In the genomic region with DNA sequence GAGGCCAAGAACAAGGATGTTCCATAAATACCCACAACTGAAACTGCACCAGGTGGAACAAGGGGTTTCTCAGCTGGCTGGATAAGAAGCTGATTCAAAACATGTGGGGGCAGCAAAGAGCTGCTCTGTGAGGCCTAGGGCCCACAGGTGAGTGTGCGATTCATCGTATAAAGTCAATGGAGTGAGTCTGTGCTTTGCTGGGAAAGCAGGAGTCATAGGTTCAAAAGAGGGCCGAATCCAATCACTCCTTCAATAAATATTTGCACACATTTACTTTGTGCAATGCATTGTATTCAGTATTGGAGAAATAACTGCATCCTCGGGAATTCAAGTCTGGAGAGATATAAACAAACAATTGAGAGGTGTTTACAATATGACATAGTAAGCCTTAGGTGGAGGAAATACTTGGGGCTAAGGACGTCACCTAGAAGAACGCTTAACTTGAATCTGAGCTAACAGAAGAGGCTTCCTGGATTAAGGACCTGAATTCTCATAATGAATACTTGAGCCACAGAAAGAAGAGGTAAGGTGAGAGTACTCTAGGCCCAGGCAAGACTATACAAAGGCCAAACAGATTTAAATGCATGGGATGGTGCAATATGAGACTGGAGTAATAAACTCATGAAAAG, we compare ENCODE assay signal across 9 cellular contexts.
A peak's percentile ranks its signal among the peaks of the same experiment; 100 is the strongest.
DNase-seq lines count a peak whose midpoint lies in the region; ATAC-seq and TF ChIP-seq lines count a peak whose summit lies in the region.
"Had no signal": no experiment of that assay in that cellular context is flagged by ENCODE, and none has a peak within 500 bp of the region (broad histone marks: within the 10 kb centered on the region; RNA-seq: fewer than 3 reads in every experiment).

No MANE protein-coding gene starts in this region.

- no peak overlapping the region for H4K5ac ChIP-seq in H9 (ENCODE audit: insufficient read length, low read depth, low read length)

- H3K23me2 ChIP-seq in H9 (ENCODE audit: insufficient read length, low read depth, low read length, poor library complexity, severe bottlenecking), result no peaks in the 10 kb centered on the region

- no peak overlapping the region for H2AK5ac ChIP-seq in H9 (ENCODE audit: insufficient read length, low read length)

- H4K91ac ChIP-seq in H9 (ENCODE audit: insufficient read length, low read depth, low read length), result no peak overlapping the region

- H3K9me3 Mint-ChIP-seq in H9, result no peaks in the 10 kb centered on the region
- no peaks in the 10 kb centered on the region for H3K9me3 Mint-ChIP-seq in effector memory CD8-positive, alpha-beta T cell
- H3K9me3 Mint-ChIP-seq: dendritic cell treated with granulocyte-macrophage colony-stimulating factor and Interleukin-4, amounts not matched to agents 40 ng/mL and 50 ng/mL, for 4 days had no signal

- H3K27me3 ChIP-seq in H9 (ENCODE audit: insufficient read depth, low read length), result no peaks in the 10 kb centered on the region

- no peaks in the 10 kb centered on the region for H3K4me1 ChIP-seq in H9 (ENCODE audit: insufficient read depth, low read length)

- no peak overlapping the region for H3K18ac ChIP-seq in H9 (ENCODE audit: insufficient read length, low read depth, low read length)

- no peak overlapping the region for H3K9ac ChIP-seq in H9 (ENCODE audit: extremely low read depth, insufficient read length, low read length)

- H3K4me2 ChIP-seq in H9 (ENCODE audit: insufficient read depth, insufficient read length, low read length), result no peak overlapping the region

- no peak overlapping the region for H2BK120ac ChIP-seq in H9 (ENCODE audit: low read depth, low read length, poor library complexity, severe bottlenecking)

- WGBS in H9 (ENCODE audit: extremely low coverage, insufficient read length, low lambda C conversion rate), result no CpG with 5 or more reads among the region's 6 CpGs

- no peaks in the 10 kb centered on the region for H3K79me2 ChIP-seq in H9 (ENCODE audit: insufficient read depth, low read length)

- H2BK12ac ChIP-seq in H9 (ENCODE audit: insufficient read length, low read depth, low read length), result no peak overlapping the region

- no peaks in the 10 kb centered on the region for H4K20me1 ChIP-seq in H9 (ENCODE audit: control insufficient read depth, insufficient read depth, insufficient read length)

- no peak overlapping the region for H2AFZ ChIP-seq in H9 (ENCODE audit: low read length)

- no peaks in the 10 kb centered on the region for H3K79me1 ChIP-seq in H9 (ENCODE audit: insufficient read depth, low read depth, low read length, poor library complexity, severe bottlenecking)

- no peak overlapping the region for H3K56ac ChIP-seq in H9 (ENCODE audit: insufficient read length, low read depth, low read length)

- no peak overlapping the region for H2BK5ac ChIP-seq in H9 (ENCODE audit: insufficient read length, low read length)

- H3K14ac ChIP-seq in H9 (ENCODE audit: insufficient read depth, low read length), result no peak overlapping the region

- TF ChIP-seq CTCF in C4-2B (conservative IDR thresholded peaks at IDR 0.05) (peak; percentile 69), H9 (conservative IDR thresholded peaks at IDR 0.05) (peak; percentile 89)

- no peak overlapping the region for H2BK20ac ChIP-seq in H9 (ENCODE audit: low read depth, low read length, poor library complexity, severe bottlenecking)

- DNase-seq in H9, result peak; percentile 76
- peak; percentile 30 for DNase-seq in SW480 (ENCODE audit: low spot score)
- DNase-seq in islet precursor cell, result peak; percentile 83
- DNase-seq in effector memory CD8-positive, alpha-beta T cell, result no peak
- no peak for DNase-seq in activated CD4-positive, alpha-beta T cell treated with anti-CD3 and anti-CD28 coated beads for 4 hours

- no peak overlapping the region for H3K4ac ChIP-seq in H9 (ENCODE audit: low read depth, low read length)

- no peaks in the 10 kb centered on the region for H3K27me3 Mint-ChIP-seq in H9 (ENCODE audit: low read depth)
- H3K27me3 Mint-ChIP-seq in effector memory CD8-positive, alpha-beta T cell, result no peaks in the 10 kb centered on the region
- H3K27me3 Mint-ChIP-seq: dendritic cell treated with granulocyte-macrophage colony-stimulating factor and Interleukin-4, amounts not matched to agents 40 ng/mL and 50 ng/mL, for 4 days had no signal

- ATAC-seq in effector memory CD8-positive, alpha-beta T cell (replicated peaks), result no peak
- ATAC-seq in GM18909 (IDR thresholded peaks at IDR 0.05; ENCODE audit: poor library complexity, unreplicated experiment) (no peak), GM18858 (IDR thresholded peaks at IDR 0.05; ENCODE audit: unreplicated experiment) (no peak)

- H4K8ac ChIP-seq in H9 (replicated peaks; ENCODE audit: insufficient read length, low read depth, low read length), result no peak overlapping the region

- no peak overlapping the region for H3T11ph ChIP-seq in H9 (ENCODE audit: low read length)

- H3K9me3 ChIP-seq in H9 (ENCODE audit: control insufficient read depth, low read depth, low read length), result no peaks in the 10 kb centered on the region

- no peak overlapping the region for H3K4me3 Mint-ChIP-seq in H9
- H3K4me3 Mint-ChIP-seq in effector memory CD8-positive, alpha-beta T cell, result no peak overlapping the region
- H3K4me3 Mint-ChIP-seq: dendritic cell treated with granulocyte-macrophage colony-stimulating factor and Interleukin-4, amounts not matched to agents 40 ng/mL and 50 ng/mL, for 4 days had no signal

- H3K27ac ChIP-seq in C4-2B, result no peak overlapping the region
- no peak overlapping the region for H3K27ac ChIP-seq in H9 (ENCODE audit: insufficient read length, low read depth, low read length)

- no peak overlapping the region for H2BK15ac ChIP-seq in H9 (ENCODE audit: low read depth, low read length)

- peaks cover 8 to 11% of the 10 kb centered on the region in 2 experiments for H3K4me1 Mint-ChIP-seq in H9
- no peaks in the 10 kb centered on the region for H3K4me1 Mint-ChIP-seq in effector memory CD8-positive, alpha-beta T cell (ENCODE audit: low read depth in 2 of 2)

- H3K27ac Mint-ChIP-seq in H9, result peak overlapping the region in 1 of 3 experiments; percentile 69; a peak in 1 of 7 replicates
- H3K27ac Mint-ChIP-seq in effector memory CD8-positive, alpha-beta T cell, result no peak overlapping the region
- H3K27ac Mint-ChIP-seq: dendritic cell treated with granulocyte-macrophage colony-stimulating factor and Interleukin-4, amounts not matched to agents 40 ng/mL and 50 ng/mL, for 4 days had no signal

- no peaks in the 10 kb centered on the region; a peak in 1 of 7 replicates for H3K36me3 Mint-ChIP-seq in H9 (ENCODE audit: insufficient read depth in 1 of 3, low read depth in 3 of 3)
- H3K36me3 Mint-ChIP-seq in effector memory CD8-positive, alpha-beta T cell (ENCODE audit: insufficient read depth), result no peaks in the 10 kb centered on the region

- no peak overlapping the region for H3K23ac ChIP-seq in H9 (ENCODE audit: insufficient read length, low read depth, low read length)

Comparison
In these comparisons a context has a peak if more than half of its experiments do, and no peak if none do; other contexts are left out.
1. DNase-seq: peak in H9 (single experiment), SW480 (single experiment) and islet precursor cell (single experiment); none in effector memory CD8-positive, alpha-beta T cell (0 of 3) and activated CD4-positive, alpha-beta T cell treated with anti-CD3 and anti-CD28 coated beads for 4 hours (0 of 2).